In the genomic region with DNA sequence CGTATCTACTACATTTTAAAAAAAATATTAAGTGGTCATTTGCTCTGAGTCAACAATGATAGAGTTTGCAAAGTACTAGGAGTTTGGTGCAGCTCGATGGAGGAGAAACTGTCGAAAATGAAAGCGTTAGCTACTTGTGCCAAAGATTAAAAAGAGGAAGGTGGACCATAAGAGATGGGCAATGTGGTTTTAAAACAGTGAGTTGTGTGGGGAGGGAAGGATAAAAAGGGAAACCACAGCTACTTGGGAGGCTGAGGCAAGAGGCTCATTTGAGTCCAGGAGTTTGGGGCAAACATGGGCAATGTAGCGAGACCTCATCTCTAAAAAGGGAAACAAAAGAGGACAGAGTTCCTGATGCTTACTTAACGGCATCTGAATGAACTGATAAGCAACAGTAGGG, we compare ENCODE assay signal across 8 cellular contexts. TPM values are rescaled to one million over a fixed set of nuclear protein-coding genes. Genes with fewer than 3 reads are reported as not detected.
DNase-seq lines count a peak whose midpoint lies in the region; ATAC-seq, FAIRE-seq and TF ChIP-seq lines count a peak whose summit lies in the region.
"Had no signal": no experiment of that assay in that cellular context is flagged by ENCODE, and none has a peak within 500 bp of the region (broad histone marks: within the 10 kb centered on the region; RNA-seq: fewer than 3 reads in every experiment).

No MANE protein-coding gene starts in this region.

- DNase-seq in Kasumi-1 (lab: John Stamatoyannopoulos, UW) (peak; percentile 70 to 73), HCEC 1CT (no peak), kidney (no peak)
- DNase-seq in naive thymus-derived CD4-positive, alpha-beta T cell = no peak
- no peak for DNase-seq in activated CD4-positive, alpha-beta T cell treated with anti-CD3 and anti-CD28 coated beads for 48 hours

- H3K4me3 ChIP-seq in naive thymus-derived CD4-positive, alpha-beta T cell (ENCODE audit: low read length) = no peak overlapping the region
- no peak overlapping the region for H3K4me3 ChIP-seq in kidney (ENCODE audit: low read length in 2 of 2)
- H3K4me3 ChIP-seq: breast epithelium had no signal

- no peak for FAIRE-seq in kidney (lab: Jason Lieb, UNC)

- POLR2A ChIA-PET in naive thymus-derived CD4-positive, alpha-beta T cell (lab: Charles Lee) = no interaction called here

- no peak overlapping the region for H3K27ac ChIP-seq in naive thymus-derived CD4-positive, alpha-beta T cell (ENCODE audit: low read depth, low read length)
- no peak overlapping the region for H3K27ac ChIP-seq in kidney (ENCODE audit: low read depth in 2 of 2, low read length in 2 of 2)
- H3K27ac ChIP-seq: breast epithelium had no signal

- intact Hi-C loops in naive thymus-derived CD4-positive, alpha-beta T cell (cut with micrococcal nuclease) = no loop called here
- intact Hi-C loops in kidney (cut with DNase I) = no loop called here

- peaks cover 0 to under 1% (median 0%) of the 10 kb centered on the region in 5 donors for H3K36me3 Mint-ChIP-seq in naive thymus-derived CD4-positive, alpha-beta T cell

- no peaks in the 10 kb centered on the region for H3K4me1 ChIP-seq in naive thymus-derived CD4-positive, alpha-beta T cell (ENCODE audit: control insufficient read depth in 2 of 2, insufficient read depth in 2 of 2, low read length in 2 of 2)
- no peaks in the 10 kb centered on the region for H3K4me1 ChIP-seq in kidney (ENCODE audit: control insufficient read depth in 1 of 2, insufficient read depth in 1 of 2, low read depth in 1 of 2, low read length in 2 of 2)
- H3K4me1 ChIP-seq: breast epithelium had no signal

- peaks cover 0 to 9% (median 0%) of the 10 kb centered on the region in 11 donors for H3K9me3 Mint-ChIP-seq in naive thymus-derived CD4-positive, alpha-beta T cell

- no peak for TF ChIP-seq CTCF in kidney (IDR thresholded peaks at IDR 0.05; ENCODE audit: borderline replicate concordance, extremely low read depth, insufficient read depth)

- no peak overlapping the region for H3K27ac Mint-ChIP-seq in naive thymus-derived CD4-positive, alpha-beta T cell

- CTCF ChIA-PET in naive thymus-derived CD4-positive, alpha-beta T cell (lab: Charles Lee) = interaction anchor here (0.5 to 1.8 kb wide), 2 partner anchors 9 to 916 kb away, joined by 4 to 5 read pairs; no protein-coding TSS in a partner anchor

- no peaks in the 10 kb centered on the region for H3K9me3 ChIP-seq in naive thymus-derived CD4-positive, alpha-beta T cell (ENCODE audit: control insufficient read depth in 2 of 3, low read length in 3 of 3)
- H3K9me3 ChIP-seq in kidney (ENCODE audit: control insufficient read depth in 1 of 2, low read length in 2 of 2) = no peaks in the 10 kb centered on the region
- H3K9me3 ChIP-seq: breast epithelium had no signal

- no peaks in the 10 kb centered on the region for H3K27me3 ChIP-seq in naive thymus-derived CD4-positive, alpha-beta T cell (ENCODE audit: control insufficient read depth in 2 of 2, insufficient read depth in 2 of 2, low read length in 2 of 2)
- H3K27me3 ChIP-seq: breast epithelium had no signal

- no peaks in the 10 kb centered on the region for H3K36me3 ChIP-seq in naive thymus-derived CD4-positive, alpha-beta T cell (ENCODE audit: control insufficient read depth in 2 of 3, insufficient read depth in 3 of 3, low read length in 3 of 3)
- H3K36me3 ChIP-seq in kidney (ENCODE audit: control insufficient read depth in 1 of 2, insufficient read depth in 2 of 2, low read length in 2 of 2) = no peaks in the 10 kb centered on the region
- H3K36me3 ChIP-seq: breast epithelium had no signal

- peak; percentile 70 for ATAC-seq in GM18873 (IDR thresholded peaks at IDR 0.05; ENCODE audit: low FRiP score, unreplicated experiment)
- peak; percentile 91 for ATAC-seq in HG02588 (IDR thresholded peaks at IDR 0.05; ENCODE audit: unreplicated experiment)
- peak; percentile 57 for ATAC-seq in naive thymus-derived CD4-positive, alpha-beta T cell

- peak overlapping the region in 9 of 10 donors; percentile 29 to 72 (median 55) for H3K4me3 Mint-ChIP-seq in naive thymus-derived CD4-positive, alpha-beta T cell

- H3K27me3 Mint-ChIP-seq in naive thymus-derived CD4-positive, alpha-beta T cell = peaks cover 2 to 51% (median 22%) of the 10 kb centered on the region in 5 donors

- peaks cover 0 to 7% (median 5%) of the 10 kb centered on the region in 7 donors for H3K4me1 Mint-ChIP-seq in naive thymus-derived CD4-positive, alpha-beta T cell

- H3K9ac ChIP-seq in kidney (ENCODE audit: low read length in 2 of 2) = no peak overlapping the region

RNA-seq across cellular contexts. Expression of gene STRAP, which starts 18.2 kb away (rescaled TPM):
- 10 to 100 TPM; 42.2 to 97.2 (median 70.9) TPM for total RNA-seq in naive thymus-derived CD4-positive, alpha-beta T cell
- 100 to 1,000 TPM in 1 of 2 donors, 10 to 100 TPM in 1; 94.5 to 119 TPM for polyA plus RNA-seq in naive thymus-derived CD4-positive, alpha-beta T cell
- 85.9 TPM for total RNA-seq in kidney
- 99.1 TPM for polyA plus RNA-seq in kidney (ENCODE audit: insufficient read depth, low read depth, low replicate concordance)

RNA-seq across cellular contexts. Expression of gene DERA, which starts 47.1 kb away (rescaled TPM):
- total RNA-seq in naive thymus-derived CD4-positive, alpha-beta T cell = 10 to 100 TPM in 4 of 5 experiments, 1 to 10 TPM in 1; 8.4 to 15.9 (median 12.2) TPM
- polyA plus RNA-seq in naive thymus-derived CD4-positive, alpha-beta T cell = 10 to 100 TPM; 30.3 to 33.4 TPM
- total RNA-seq in kidney = 40.2 TPM
- 59.5 TPM for polyA plus RNA-seq in kidney (ENCODE audit: insufficient read depth, low read depth, low replicate concordance)

Comparison
In these comparisons a context has a peak if more than half of its experiments do, and no peak if none do; other contexts are left out.
1. DNase-seq: peak in Kasumi-1 (2 of 2); none in naive thymus-derived CD4-positive, alpha-beta T cell (0 of 9), activated CD4-positive, alpha-beta T cell treated with anti-CD3 and anti-CD28 coated beads for 48 hours (single experiment), HCEC 1CT (single experiment) and kidney (single experiment).
2. Peak in every context shown above with its lines, with median percentiles within 50 percentile points of each other: ATAC-seq.